Comparison of ENCODE assay signal across 26 cellular contexts in the genomic region with DNA sequence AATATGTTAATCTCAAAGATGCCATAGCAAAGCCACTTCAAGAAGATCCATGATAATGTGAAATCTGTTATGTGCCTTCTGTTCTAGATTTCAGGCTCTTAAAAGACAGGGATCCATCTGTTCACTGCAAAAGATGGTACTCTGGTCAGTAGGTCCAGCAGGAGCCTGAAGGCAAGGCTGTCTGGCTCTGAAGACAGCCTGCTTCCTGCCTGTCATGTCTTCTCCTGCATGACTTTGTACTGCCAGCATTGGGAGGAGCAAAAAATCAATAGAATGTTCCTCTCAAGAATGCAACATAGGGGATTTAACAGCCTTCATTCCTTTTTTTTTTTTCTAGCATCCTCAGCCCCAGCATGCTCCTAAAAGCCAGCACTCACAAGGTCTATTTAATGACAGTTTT.
"Had no signal": no experiment of that assay in that cellular context is flagged by ENCODE, and none has a peak within 500 bp of the region (broad histone marks: within the 10 kb centered on the region; RNA-seq: fewer than 3 reads in every experiment).

No MANE protein-coding gene starts in this region.

- H3K9me3 ChIP-seq: adrenal gland, gastroesophageal sphincter, sigmoid colon, thyroid gland had no signal

- H3K27ac ChIP-seq: adrenal gland, coronary artery, esophagus squamous epithelium, gastroesophageal sphincter, left ventricle myocardium inferior, sigmoid colon, thyroid gland had no signal

- H3K27ac Mint-ChIP-seq: activated CD4-positive, alpha-beta T cell treated with anti-CD3 and anti-CD28 coated beads for 36 hours; activated naive CD8-positive, alpha-beta T cell; activated T-cell treated with anti-CD3 and anti-CD28 coated beads, Interleukin-2, amount 50 U/mL, for 24 hours; activated T-helper 17 cell treated with anti-CD3 and anti-CD28 coated beads, Interleukin-2, amount 50 U/mL, for 72 hours; endodermal cell; natural killer cell treated with Interleukin-12 subunit alpha and Interleukin-12 subunit beta and Interleukin-15 and Interleukin-18, amount 100 ng/mL, for 72 hours; progenitor cell of endocrine pancreas; T-helper 1 cell treated with Interleukin-12 subunit alpha and Interleukin-12 subunit beta and Interleukin-4 antibody, amounts not matched to agents 30 μg/mL and 1 μg/mL, for 36 hours; WTC11 had no signal

- H3K4me1 ChIP-seq: adrenal gland had no signal

- DNase-seq: activated CD4-positive, alpha-beta T cell treated with anti-CD3 and anti-CD28 coated beads for 36 hours; activated CD4-positive, alpha-beta T cell treated with anti-CD3 and anti-CD28 coated beads, Interleukin-2, amount 50 U/mL, for 4 hours; activated CD8-positive, alpha-beta memory T cell treated with anti-CD3 and anti-CD28 coated beads for 24 hours; activated CD8-positive, alpha-beta memory T cell treated with anti-CD3 and anti-CD28 coated beads, Interleukin-2, amount 50 U/mL, for 4 hours; activated T-cell treated with anti-CD3 and anti-CD28 coated beads, Interleukin-2, amount 50 U/mL, for 24 hours; adrenal gland; endodermal cell; esophagus squamous epithelium; kidney glomerular epithelial cell; left ventricle myocardium inferior; retina; sigmoid colon; stimulated activated CD4-positive, alpha-beta T cell treated with anti-CD3 and anti-CD28 coated beads, Interleukin-4, amount 100 ng/mL, for 1 hour; stimulated activated naive CD4-positive, alpha-beta T cell; T1000; thyroid gland had no signal

- H3K36me3 ChIP-seq: adrenal gland, esophagus squamous epithelium, gastroesophageal sphincter, left ventricle myocardium inferior, sigmoid colon, thyroid gland had no signal

- H3K9me3 Mint-ChIP-seq: central memory CD8-positive, alpha-beta T cell; natural killer cell treated with Interleukin-12 subunit alpha and Interleukin-12 subunit beta and Interleukin-15 and Interleukin-18, amount 100 ng/mL, for 72 hours had no signal

- H3K4me3 Mint-ChIP-seq: activated CD4-positive, alpha-beta T cell treated with anti-CD3 and anti-CD28 coated beads for 36 hours; activated naive CD8-positive, alpha-beta T cell; activated T-cell treated with anti-CD3 and anti-CD28 coated beads, Interleukin-2, amount 50 U/mL, for 24 hours; activated T-helper 17 cell treated with anti-CD3 and anti-CD28 coated beads, Interleukin-2, amount 50 U/mL, for 72 hours; central memory CD8-positive, alpha-beta T cell; endodermal cell; natural killer cell treated with Interleukin-12 subunit alpha and Interleukin-12 subunit beta and Interleukin-15 and Interleukin-18, amount 100 ng/mL, for 72 hours; T-helper 1 cell treated with Interleukin-12 subunit alpha and Interleukin-12 subunit beta and Interleukin-4 antibody, amounts not matched to agents 30 μg/mL and 1 μg/mL, for 36 hours; WTC11 had no signal

- H3K27me3 Mint-ChIP-seq: activated naive CD8-positive, alpha-beta T cell; progenitor cell of endocrine pancreas had no signal

- FAIRE-seq: astrocyte had no signal

- ATAC-seq: activated CD4-positive, alpha-beta T cell treated with anti-CD3 and anti-CD28 coated beads for 36 hours; activated T-helper 17 cell treated with anti-CD3 and anti-CD28 coated beads, Interleukin-2, amount 50 U/mL, for 72 hours; gastroesophageal sphincter; natural killer cell treated with Interleukin-12 subunit alpha and Interleukin-12 subunit beta and Interleukin-15 and Interleukin-18, amount 100 ng/mL, for 72 hours; WTC11 had no signal

- H3K4me3 ChIP-seq: adrenal gland, coronary artery, esophagus squamous epithelium, gastroesophageal sphincter, left ventricle myocardium inferior, sigmoid colon, thyroid gland had no signal

- H3K4me1 Mint-ChIP-seq: activated CD4-positive, alpha-beta T cell treated with anti-CD3 and anti-CD28 coated beads for 36 hours; activated T-helper 17 cell treated with anti-CD3 and anti-CD28 coated beads, Interleukin-2, amount 50 U/mL, for 72 hours; central memory CD8-positive, alpha-beta T cell had no signal

- H3K36me3 Mint-ChIP-seq: activated naive CD8-positive, alpha-beta T cell; natural killer cell treated with Interleukin-12 subunit alpha and Interleukin-12 subunit beta and Interleukin-15 and Interleukin-18, amount 100 ng/mL, for 72 hours had no signal

- H3K27me3 ChIP-seq: esophagus squamous epithelium, gastroesophageal sphincter, sigmoid colon, thyroid gland had no signal
